1 cellular context compared by ENCODE assay signal in the genomic region with DNA sequence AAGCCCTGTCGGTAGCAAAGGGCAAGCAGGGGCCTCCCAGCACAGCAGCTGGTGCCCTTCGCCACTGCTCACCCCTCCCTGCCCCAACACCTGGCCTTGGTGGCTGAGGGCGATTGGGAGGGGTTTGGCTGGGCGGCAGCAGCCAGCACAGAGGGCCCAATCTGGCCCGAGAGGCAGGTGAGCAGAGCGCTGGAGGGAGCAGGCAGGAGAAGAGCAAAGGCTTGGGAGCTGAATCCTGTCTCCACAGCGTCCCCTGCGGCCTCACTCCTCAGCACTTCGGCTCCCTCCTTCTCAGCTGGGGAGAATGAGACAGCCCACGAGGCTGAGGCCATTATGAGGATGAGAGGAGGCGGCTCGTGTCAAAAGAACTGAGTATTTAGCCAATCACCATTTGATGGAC.
TF ChIP-seq lines count a peak whose summit lies in the region.

No MANE protein-coding gene starts in this region.

TF ChIP-seq in GM12878, 131 proteins besides CTCF, POLR2A, EP300 and RAD21 (continued from another document):
- TF ChIP-seq, protein P1, sequence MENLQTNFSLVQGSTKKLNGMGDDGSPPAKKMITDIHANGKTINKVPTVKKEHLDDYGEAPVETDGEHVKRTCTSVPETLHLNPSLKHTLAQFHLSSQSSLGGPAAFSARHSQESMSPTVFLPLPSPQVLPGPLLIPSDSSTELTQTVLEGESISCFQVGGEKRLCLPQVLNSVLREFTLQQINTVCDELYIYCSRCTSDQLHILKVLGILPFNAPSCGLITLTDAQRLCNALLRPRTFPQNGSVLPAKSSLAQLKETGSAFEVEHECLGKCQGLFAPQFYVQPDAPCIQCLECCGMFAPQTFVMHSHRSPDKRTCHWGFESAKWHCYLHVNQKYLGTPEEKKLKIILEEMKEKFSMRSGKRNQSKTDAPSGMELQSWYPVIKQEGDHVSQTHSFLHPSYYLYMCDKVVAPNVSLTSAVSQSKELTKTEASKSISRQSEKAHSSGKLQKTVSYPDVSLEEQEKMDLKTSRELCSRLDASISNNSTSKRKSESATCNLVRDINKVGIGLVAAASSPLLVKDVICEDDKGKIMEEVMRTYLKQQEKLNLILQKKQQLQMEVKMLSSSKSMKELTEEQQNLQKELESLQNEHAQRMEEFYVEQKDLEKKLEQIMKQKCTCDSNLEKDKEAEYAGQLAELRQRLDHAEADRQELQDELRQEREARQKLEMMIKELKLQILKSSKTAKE (IDR thresholded peaks at IDR 0.05; ENCODE audit: low read depth, poor library complexity, severe bottlenecking) = no peak
- no peak for TF ChIP-seq MTA3 (IDR thresholded peaks at IDR 0.05; ENCODE audit: borderline replicate concordance, low read length)
- TF ChIP-seq MEF2B (IDR thresholded peaks at IDR 0.05; ENCODE audit: partially characterized antibody, poor library complexity, severe bottlenecking) = no peak
- no peak for TF ChIP-seq ZNF207 (IDR thresholded peaks at IDR 0.05; ENCODE audit: borderline replicate concordance)
- TF ChIP-seq MYB (IDR thresholded peaks at IDR 0.05; ENCODE audit: borderline replicate concordance, low read depth, low read length) = no peak
- no peak for TF ChIP-seq FOXM1 (IDR thresholded peaks at IDR 0.05; ENCODE audit: low read depth, low read length)
- no peak for TF ChIP-seq NFXL1 (IDR thresholded peaks at IDR 0.05; ENCODE audit: borderline replicate concordance)
